8 cellular contexts compared by ENCODE assay signal in genomic region chrX:132022115-132022862, GRCh38. TPM values are rescaled to one million over a fixed set of nuclear protein-coding genes. Genes with fewer than 3 reads are reported as not detected.
DNase-seq lines count a peak whose midpoint lies in the region; ATAC-seq and TF ChIP-seq lines count a peak whose summit lies in the region.

No MANE protein-coding gene starts in this region.

- in situ Hi-C loops in HAP-1 (cut with MboI; ENCODE audit: low sequenced_read_pairs), result no loop called here

- peaks cover 20% of the 10 kb centered on the region for H3K4me1 ChIP-seq in HAP-1

- H3K27me3 ChIP-seq in HAP-1 (ENCODE audit: low read depth) (no peaks in the 10 kb centered on the region), dorsolateral prefrontal cortex (peaks cover 0 to 92% (median 38%) of the 10 kb centered on the region in 45 donors)

- H3K9me3 Mint-ChIP-seq in natural killer cell treated with Interleukin-12 subunit alpha and Interleukin-12 subunit beta and Interleukin-15 and Interleukin-18, amount 100 ng/mL, for 72 hours, result no peaks in the 10 kb centered on the region

- peak overlapping the region; percentile 87 for H3K4me3 Mint-ChIP-seq in natural killer cell treated with Interleukin-12 subunit alpha and Interleukin-12 subunit beta and Interleukin-15 and Interleukin-18, amount 100 ng/mL, for 72 hours

- TF ChIP-seq CTCF in dorsolateral prefrontal cortex (IDR thresholded peaks at IDR 0.05 in 54 of 56, conservative IDR thresholded peaks at IDR 0.05 in 2 of 56; ENCODE audit: low read depth in 1 of 56, partially characterized antibody in 56 of 56), result peak in 14 of 56 donors; percentile 1 to 35 (median 16)

- intact Hi-C loops in dorsolateral prefrontal cortex (cut with DNase I), result loop anchor here in 1 of 2 donors (5.0 kb wide), 1 partner anchor 195 kb away; the partner anchor contains the start of gene RAP2C

- no peaks in the 10 kb centered on the region for H3K36me3 ChIP-seq in HAP-1 (replicated peaks)

- DNase-seq in HAP-1 (ENCODE audit: low spot score in 2 of 2) (peak; percentile 34), RPMI8226 (peak; percentile 27), dorsolateral prefrontal cortex (no peak), substantia nigra (lab: John Stamatoyannopoulos, UW) (no peak), OCI-M2 (lab: John Stamatoyannopoulos, UW; ENCODE audit: unreplicated experiment) (no peak)
- no peak for DNase-seq in natural killer cell treated with Interleukin-12 subunit alpha and Interleukin-12 subunit beta and Interleukin-15 and Interleukin-18, amount 100 ng/mL, for 72 hours (ENCODE audit: low spot score)

- H3K27ac Mint-ChIP-seq in natural killer cell treated with Interleukin-12 subunit alpha and Interleukin-12 subunit beta and Interleukin-15 and Interleukin-18, amount 100 ng/mL, for 72 hours, result peak overlapping the region; percentile 76 to 86

- H3K9me3 ChIP-seq in HAP-1, result no peaks in the 10 kb centered on the region

- peaks cover 17 to 18% of the 10 kb centered on the region in 2 donors for H3K4me1 Mint-ChIP-seq in natural killer cell treated with Interleukin-12 subunit alpha and Interleukin-12 subunit beta and Interleukin-15 and Interleukin-18, amount 100 ng/mL, for 72 hours (ENCODE audit: low read depth in 2 of 2)

- H3K36me3 Mint-ChIP-seq in natural killer cell treated with Interleukin-12 subunit alpha and Interleukin-12 subunit beta and Interleukin-15 and Interleukin-18, amount 100 ng/mL, for 72 hours, result peaks cover 2% of the 10 kb centered on the region

- H3K27ac ChIP-seq in dorsolateral prefrontal cortex (no peak overlapping the region), substantia nigra (ENCODE audit: low read depth, low read length, poor library complexity, severe bottlenecking) (no peak overlapping the region)

- H3K4me3 ChIP-seq in GM08714 (ENCODE audit: low read length), result peak overlapping the region; percentile 81; the same call in 1 of the 2 replicates
- H3K4me3 ChIP-seq in HAP-1, result peak overlapping the region; percentile 83
- H3K4me3 ChIP-seq in dorsolateral prefrontal cortex, result peak overlapping the region; percentile 30 to 71 (median 57)

- ATAC-seq in natural killer cell treated with Interleukin-12 subunit alpha and Interleukin-12 subunit beta and Interleukin-15 and Interleukin-18, amount 100 ng/mL, for 72 hours, result no peak
- ATAC-seq in HG03025 (IDR thresholded peaks at IDR 0.05; ENCODE audit: low FRiP score, unreplicated experiment), result no peak

- peaks cover 0 to 5% of the 10 kb centered on the region in 2 donors for H3K27me3 Mint-ChIP-seq in natural killer cell treated with Interleukin-12 subunit alpha and Interleukin-12 subunit beta and Interleukin-15 and Interleukin-18, amount 100 ng/mL, for 72 hours

RNA-seq across cellular contexts. Expression of gene STK26, which starts 0.8 kb away (rescaled TPM):
- 1 to 10 TPM in 69 of 120 experiments, under 1 TPM in 51; 0.31 to 3.9 (median 1.1) TPM for total RNA-seq in dorsolateral prefrontal cortex
- 10 to 100 TPM; 41.6 to 73.7 TPM for total RNA-seq in natural killer cell treated with Interleukin-12 subunit alpha and Interleukin-12 subunit beta and Interleukin-15 and Interleukin-18, amount 100 ng/mL, for 72 hours

Comparison
In these comparisons a context has a peak if more than half of its experiments do, and no peak if none do; other contexts are left out.
1. DNase-seq: peak in HAP-1 (2 of 2) and RPMI8226 (single experiment); none in dorsolateral prefrontal cortex (0 of 10), natural killer cell treated with Interleukin-12 subunit alpha and Interleukin-12 subunit beta and Interleukin-15 and Interleukin-18, amount 100 ng/mL, for 72 hours (single experiment), substantia nigra (0 of 49) and OCI-M2 (single experiment).
2. RNA of gene STK26, which starts 0.8 kb away (total RNA-seq): 41.6 to 73.7 TPM in natural killer cell treated with Interleukin-12 subunit alpha and Interleukin-12 subunit beta and Interleukin-15 and Interleukin-18, amount 100 ng/mL, for 72 hours; 0.31 to 3.9 TPM in dorsolateral prefrontal cortex; every median in the first group is over 4 times any median in the second.
3. Peak in every context shown above with its lines, with median percentiles within 50 percentile points of each other: H3K4me3 ChIP-seq.